In genomic region chr2:54589340-54590215, GRCh38 we compare ENCODE assay signal across 8 cellular contexts.
DNase-seq lines count a peak whose midpoint lies in the region; ATAC-seq, FAIRE-seq and TF ChIP-seq lines count a peak whose summit lies in the region.

No MANE protein-coding gene starts in this region.

- peak; percentile 78 to 82 for ATAC-seq in CD4-positive, CD25-positive, alpha-beta regulatory T cell (ENCODE audit: low read depth in 2 of 2)

- no peaks in the 10 kb centered on the region for H3K27me3 Mint-ChIP-seq in CD4-positive, CD25-positive, alpha-beta regulatory T cell

- TF ChIP-seq CTCF in GM20000 (IDR thresholded peaks at IDR 0.05; ENCODE audit: extremely low read depth, missing control alignments) (no peak), endothelial cell of umbilical vein (IDR thresholded peaks at IDR 0.05; ENCODE audit: extremely low read depth in 1 of 2, insufficient read depth in 1 of 2, low read depth in 1 of 2, low read length in 2 of 2) (no peak), sigmoid colon (IDR thresholded peaks at IDR 0.05) (no peak)

- intact Hi-C loops in endothelial cell of umbilical vein (cut with micrococcal nuclease) = loop anchor here (1.0 kb wide), 5 partner anchors 16 to 45 kb away; no protein-coding TSS in a partner anchor
- intact Hi-C loops in sigmoid colon (cut with DNase I) = loop anchor here (2.0 kb wide), 1 partner anchor 13 kb away; no protein-coding TSS in a partner anchor

- H3K9me1 ChIP-seq in endothelial cell of umbilical vein (replicated peaks; ENCODE audit: control insufficient read depth, extremely low read depth, insufficient read depth, low read length) = no peaks in the 10 kb centered on the region

- peaks cover 53 to 96% (median 65%) of the 10 kb centered on the region in 4 donors for H3K4me1 Mint-ChIP-seq in CD4-positive, CD25-positive, alpha-beta regulatory T cell

- H3K36me3 Mint-ChIP-seq in CD4-positive, CD25-positive, alpha-beta regulatory T cell = peaks cover 5% of the 10 kb centered on the region

- H3K9me3 ChIP-seq in CD4-positive, CD25-positive, alpha-beta regulatory T cell (ENCODE audit: control insufficient read depth in 2 of 2, low read length in 2 of 2) = no peaks in the 10 kb centered on the region
- H3K9me3 ChIP-seq in endothelial cell of umbilical vein (replicated peaks; ENCODE audit: control insufficient read depth, insufficient read depth, low read length) = no peaks in the 10 kb centered on the region
- H3K9me3 ChIP-seq in sigmoid colon = no peaks in the 10 kb centered on the region

- H3K4me3 Mint-ChIP-seq in CD4-positive, CD25-positive, alpha-beta regulatory T cell = peak overlapping the region; percentile 24 to 75 (median 68)

- H3K9ac ChIP-seq in endothelial cell of umbilical vein (replicated peaks; ENCODE audit: extremely low read depth, insufficient read depth, low read length) = peak overlapping the region; percentile 80

- CTCF ChIA-PET in endothelial cell of umbilical vein (lab: Charles Lee) = interaction anchor here (0.6 to 2.4 kb wide), 8 partner anchors 11 to 103 kb away, joined by 3 to 12 read pairs (median 4); no protein-coding TSS in a partner anchor

- H3K27ac ChIP-seq in CD4-positive, CD25-positive, alpha-beta regulatory T cell (ENCODE audit: insufficient read depth, low read length, poor library complexity, severe bottlenecking) = peak overlapping the region; percentile 66
- H3K27ac ChIP-seq in endothelial cell of umbilical vein (ENCODE audit: insufficient read depth, low read depth, low read length) (peak overlapping the region; percentile 91), sigmoid colon (peak overlapping the region in 3 of 4 donors; percentile 22 to 25 (median 24))

- no peak overlapping the region for H2AFZ ChIP-seq in endothelial cell of umbilical vein (ENCODE audit: low read depth, low read length)

- peaks cover 83% of the 10 kb centered on the region for H3K4me1 ChIP-seq in CD4-positive, CD25-positive, alpha-beta regulatory T cell (ENCODE audit: control insufficient read depth, insufficient read depth, low read length, poor library complexity, severe bottlenecking)
- peaks cover 64% of the 10 kb centered on the region for H3K4me1 ChIP-seq in endothelial cell of umbilical vein (ENCODE audit: control insufficient read depth, extremely low read depth, insufficient read depth, low read length)
- H3K4me1 ChIP-seq in sigmoid colon = peaks cover 0 to 27% (median 21%) of the 10 kb centered on the region in 4 donors

- no peaks in the 10 kb centered on the region for H3K9me3 Mint-ChIP-seq in CD4-positive, CD25-positive, alpha-beta regulatory T cell

- H3K4me3 ChIP-seq in CD4-positive, CD25-positive, alpha-beta regulatory T cell (ENCODE audit: low read depth, low read length) = peak overlapping the region; percentile 64
- peak overlapping the region in 1 of 3 experiments; percentile 46 for H3K4me3 ChIP-seq in endothelial cell of umbilical vein (replicated peaks in 1 of 3; ENCODE audit: insufficient read depth in 1 of 3, low read depth in 1 of 3, low read length in 3 of 3)
- no peak overlapping the region for H3K4me3 ChIP-seq in sigmoid colon

- TF ChIP-seq POLR2A in endothelial cell of umbilical vein (IDR thresholded peaks at IDR 0.05; ENCODE audit: low read depth, low read length) (peak; percentile 95), sigmoid colon (IDR thresholded peaks at IDR 0.05) (no peak)

- no peaks in the 10 kb centered on the region for H4K20me1 ChIP-seq in endothelial cell of umbilical vein (replicated peaks; ENCODE audit: control insufficient read depth, extremely low read depth, insufficient read depth, low read length)

- dilution Hi-C loops in endothelial cell of umbilical vein (cut with MboI; ENCODE audit: extremely low pct_ligation_motif_present, low sequenced_read_pairs) = no loop called here

- H3K4me2 ChIP-seq in endothelial cell of umbilical vein (ENCODE audit: insufficient read depth, low read length) = peak overlapping the region; percentile 96

- no peaks in the 10 kb centered on the region for H3K36me3 ChIP-seq in CD4-positive, CD25-positive, alpha-beta regulatory T cell (ENCODE audit: control insufficient read depth, insufficient read depth, low read length)
- H3K36me3 ChIP-seq in endothelial cell of umbilical vein (ENCODE audit: control insufficient read depth in 2 of 2, extremely low read depth in 1 of 2, insufficient read depth in 2 of 2, low read length in 2 of 2) = no peaks in the 10 kb centered on the region
- H3K36me3 ChIP-seq in sigmoid colon = no peaks in the 10 kb centered on the region

- no peak for TF ChIP-seq EP300 in sigmoid colon (IDR thresholded peaks at IDR 0.05)

- peaks cover 83% of the 10 kb centered on the region for H3K79me2 ChIP-seq in endothelial cell of umbilical vein (ENCODE audit: control insufficient read depth, insufficient read depth, low read length)

- BruUV-seq in endothelial cell of umbilical vein (replicated peaks; lab: Mats Ljungman, UMichigan) = TSS peak; percentile 44

- FAIRE-seq in endothelial cell of umbilical vein (lab: Jason Lieb, UNC) = peak; percentile 83

- H3K27me3 ChIP-seq in CD4-positive, CD25-positive, alpha-beta regulatory T cell (ENCODE audit: control insufficient read depth, insufficient read depth, low read length) = no peaks in the 10 kb centered on the region
- H3K27me3 ChIP-seq in endothelial cell of umbilical vein (ENCODE audit: control insufficient read depth in 2 of 2, insufficient read depth in 2 of 2, low read length in 2 of 2) (no peaks in the 10 kb centered on the region), sigmoid colon (no peaks in the 10 kb centered on the region)

- 17 to 32% methylated on average over 7 of the region's 7 CpGs for WGBS in sigmoid colon, 2 donors

- peak in 2 of 3 donors; percentile 50 to 83 for DNase-seq in CD4-positive, CD25-positive, alpha-beta regulatory T cell
- DNase-seq in GM20000 (ENCODE audit: low spot score) (peak; percentile 32), NCI-H226 (peak; percentile 43), endothelial cell of umbilical vein (ENCODE audit: low read depth, low spot score) (peak; percentile 99), sigmoid colon (no peak), hippocampal formation (lab: John Stamatoyannopoulos, UW) (no peak), NCI-H2029 treated with DMSO at 0.1 percent for 48 hours (lab: John Stamatoyannopoulos, UW) (no peak), nucleus accumbens (lab: John Stamatoyannopoulos, UW) (no peak)

- POLR2A ChIA-PET in endothelial cell of umbilical vein (lab: Charles Lee) = interaction anchor here (1.4 to 1.7 kb wide), 2 partner anchors 18 to 30 kb away, joined by 6 to 8 read pairs; no protein-coding TSS in a partner anchor

- peak overlapping the region; percentile 87 to 99 (median 92) for H3K27ac Mint-ChIP-seq in CD4-positive, CD25-positive, alpha-beta regulatory T cell

TF ChIP-seq in endothelial cell of umbilical vein, 7 proteins besides CTCF, POLR2A, EP300 and RAD21:
- no peak for TF ChIP-seq MYC (IDR thresholded peaks at IDR 0.05; ENCODE audit: low read depth, low read length)
- peak; percentile 93 for TF ChIP-seq JUN (IDR thresholded peaks at IDR 0.05; ENCODE audit: borderline replicate concordance, insufficient read depth, insufficient read length, low read depth)
- TF ChIP-seq POLR2AphosphoS5 (IDR thresholded peaks at IDR 0.05; ENCODE audit: insufficient read depth, low read depth, low read length) = peak; percentile 99
- TF ChIP-seq FOS (IDR thresholded peaks at IDR 0.05; ENCODE audit: borderline replicate concordance, insufficient read depth, low read length) = peak; percentile 88
- no peak for TF ChIP-seq EZH2 (IDR thresholded peaks at IDR 0.05; ENCODE audit: borderline replicate concordance, low read depth, low read length, severe bottlenecking)
- TF ChIP-seq GATA2 (IDR thresholded peaks at IDR 0.05; ENCODE audit: insufficient read depth, insufficient read length, low read depth, low read length) = peak; percentile 100
- no peak for TF ChIP-seq MAX (IDR thresholded peaks at IDR 0.05; ENCODE audit: insufficient read depth, insufficient read length)

Comparison
In these comparisons a context has a peak if more than half of its experiments do, and no peak if none do; other contexts are left out.
1. DNase-seq: peak in CD4-positive, CD25-positive, alpha-beta regulatory T cell (2 of 3), GM20000 (single experiment), NCI-H226 (single experiment) and endothelial cell of umbilical vein (single experiment); none in sigmoid colon (single experiment), hippocampal formation (0 of 2), NCI-H2029 treated with DMSO at 0.1 percent for 48 hours (single experiment) and nucleus accumbens (0 of 56).
2. H3K27ac ChIP-seq: peak in every context shown above with its lines; median percentile 91 in endothelial cell of umbilical vein; 66 in CD4-positive, CD25-positive, alpha-beta regulatory T cell; 24 in sigmoid colon.